2 cellular contexts compared by ENCODE assay signal in genomic region chr19:1107655-1108261, GRCh38.
TF ChIP-seq lines count a peak whose summit lies in the region.

No MANE protein-coding gene starts in this region.

TF ChIP-seq in HepG2, 621 proteins besides CTCF, POLR2A, EP300 and RAD21:
- peak; percentile 29 for TF ChIP-seq POLR2G (IDR thresholded peaks at IDR 0.05; ENCODE audit: low read depth, low read length)
- no peak for TF ChIP-seq TCF12 (IDR thresholded peaks at IDR 0.05)
- no peak for TF ChIP-seq TCF12 (CRISPR knock-in tag; IDR thresholded peaks at IDR 0.05)
- TF ChIP-seq ZBTB33 (CRISPR knock-in tag; IDR thresholded peaks at IDR 0.05): peak; percentile 8; the same call in 1 of the 2 replicates
- peak; percentile 39; the same call in 1 of the 2 replicates for TF ChIP-seq ZC3H13 (CRISPR knock-in tag; IDR thresholded peaks at IDR 0.05)
- TF ChIP-seq KAT8 (CRISPR knock-in tag; IDR thresholded peaks at IDR 0.05): no peak
- TF ChIP-seq RBFOX2 (IDR thresholded peaks at IDR 0.05; ENCODE audit: low read depth, low read length): peak; percentile 76
- TF ChIP-seq ZFX (CRISPR knock-in tag; IDR thresholded peaks at IDR 0.05; ENCODE audit: low read depth): 0 out of 2 replicates have a peak, but pooled peaks have one; percentile 5
- peak; percentile 90 for TF ChIP-seq AGO1 (IDR thresholded peaks at IDR 0.05; ENCODE audit: low read depth, low read length, poor library complexity, severe bottlenecking)
- TF ChIP-seq ZNF225 (CRISPR knock-in tag; IDR thresholded peaks at IDR 0.05): no peak
- TF ChIP-seq ZNF446 (CRISPR knock-in tag; IDR thresholded peaks at IDR 0.05): 0 out of 2 replicates have a peak, but pooled peaks have one; percentile 28
- no peak for TF ChIP-seq ZNF224 (CRISPR knock-in tag; IDR thresholded peaks at IDR 0.05)
- TF ChIP-seq RBM22 (optimal IDR thresholded peaks at IDR 0.05; ENCODE audit: low read length): peak; percentile 90
- TF ChIP-seq ZFP90 (CRISPR knock-in tag; IDR thresholded peaks at IDR 0.05; ENCODE audit: borderline replicate concordance): no peak
- no peak for TF ChIP-seq SOX13 (IDR thresholded peaks at IDR 0.05)
- TF ChIP-seq SOX13 (CRISPR knock-in tag; conservative IDR thresholded peaks at IDR 0.05 in 1 of 2, IDR thresholded peaks at IDR 0.05 in 1 of 2): 0 out of 4 replicates have a peak, but pooled peaks of 1 of the 2 experiments have one; percentile 39
- TF ChIP-seq ZNF562 (CRISPR knock-in tag; IDR thresholded peaks at IDR 0.05; ENCODE audit: borderline replicate concordance): no peak
- peak; percentile 96 for TF ChIP-seq AGO2 (optimal IDR thresholded peaks at IDR 0.05; ENCODE audit: low read depth, low read length)
- no peak for TF ChIP-seq ZNF430 (CRISPR knock-in tag; IDR thresholded peaks at IDR 0.05)
- 0 out of 2 replicates have a peak, but pooled peaks have one; percentile 24 for TF ChIP-seq POLR2AphosphoS5 (IDR thresholded peaks at IDR 0.05; ENCODE audit: low read depth, low read length)
- TF ChIP-seq HOXA3 (CRISPR knock-in tag; IDR thresholded peaks at IDR 0.05): peak; percentile 24; the same call in 1 of the 2 replicates
- TF ChIP-seq SRSF4 (IDR thresholded peaks at IDR 0.05; ENCODE audit: low read depth, low read length, poor library complexity, severe bottlenecking): no peak
- TF ChIP-seq PRMT3 (CRISPR knock-in tag; IDR thresholded peaks at IDR 0.05; ENCODE audit: borderline replicate concordance, low read depth): no peak

TF ChIP-seq in PFSK-1, 5 proteins besides CTCF, POLR2A, EP300 and RAD21:
- no peak for TF ChIP-seq SIN3A (IDR thresholded peaks at IDR 0.05; ENCODE audit: borderline replicate concordance, insufficient read depth, low read length)
- TF ChIP-seq POLR2AphosphoS5 (IDR thresholded peaks at IDR 0.05; ENCODE audit: low read depth, low read length): 0 out of 2 replicates have a peak, but pooled peaks have one; percentile 18
TF ChIP-seq in PFSK-1: peak in this region for 1.
